19 cellular contexts compared by ENCODE assay signal in genomic region chr15:95558131-95558530, GRCh38.
DNase-seq lines count a peak whose midpoint lies in the region; ATAC-seq, FAIRE-seq and TF ChIP-seq lines count a peak whose summit lies in the region.
"Had no signal": no experiment of that assay in that cellular context is flagged by ENCODE, and none has a peak within 500 bp of the region (broad histone marks: within the 10 kb centered on the region; RNA-seq: fewer than 3 reads in every experiment).

No MANE protein-coding gene starts in this region.

- ATAC-seq in left lobe of liver, result no peak
- ATAC-seq in GM21717 (IDR thresholded peaks at IDR 0.05; ENCODE audit: unreplicated experiment), result no peak

- H3K4me1 ChIP-seq in mesodermal cell (ENCODE audit: control insufficient read depth, insufficient read depth, low read length, poor library complexity, severe bottlenecking), result peaks cover 34% of the 10 kb centered on the region
- H3K4me1 ChIP-seq: Peyer's patch had no signal

- no peak for TF ChIP-seq CTCF in bronchial epithelial cell (IDR thresholded peaks at IDR 0.05; ENCODE audit: insufficient read depth, low read length, severe bottlenecking)

- H3K9me3 Mint-ChIP-seq in activated T-helper 2 cell treated with anti-CD3 and anti-CD28 coated beads, Interferon-gamma antibody, Interleukin-2, Interleukin-4, amounts not matched to agents 10 μg/mL and 5 μg/mL and 100 μg/mL, durations not matched to agents 14 hours and 24 hours and 36 hours, result no peaks in the 10 kb centered on the region
- H3K9me3 Mint-ChIP-seq: activated CD4-positive, alpha-beta memory T cell treated with anti-CD3 and anti-CD28 coated beads for 36 hours; brain had no signal

- FAIRE-seq in bronchial epithelial cell (lab: Jason Lieb, UNC), result no peak
- FAIRE-seq: GM12892 had no signal

- H3K27me3 ChIP-seq in bronchial epithelial cell (ENCODE audit: control insufficient read depth, insufficient read depth, low read length), result no peaks in the 10 kb centered on the region
- H3K27me3 ChIP-seq: Peyer's patch, tibial nerve had no signal

- H3K36me3 ChIP-seq in bronchial epithelial cell (ENCODE audit: control insufficient read depth, insufficient read depth, low read length), result no peaks in the 10 kb centered on the region
- H3K36me3 ChIP-seq in mesodermal cell (ENCODE audit: control insufficient read depth, insufficient read depth, low read length), result no peaks in the 10 kb centered on the region
- H3K36me3 ChIP-seq: Peyer's patch, tibial nerve had no signal

- H3K36me3 Mint-ChIP-seq in activated T-helper 2 cell treated with anti-CD3 and anti-CD28 coated beads, Interferon-gamma antibody, Interleukin-2, Interleukin-4, amounts not matched to agents 10 μg/mL and 5 μg/mL and 100 μg/mL, durations not matched to agents 14 hours and 24 hours and 36 hours (ENCODE audit: low read depth), result no peaks in the 10 kb centered on the region
- H3K36me3 Mint-ChIP-seq: activated CD4-positive, alpha-beta memory T cell treated with anti-CD3 and anti-CD28 coated beads for 36 hours; brain had no signal

- peaks cover 10% of the 10 kb centered on the region for H3K27me3 Mint-ChIP-seq in activated T-helper 2 cell treated with anti-CD3 and anti-CD28 coated beads, Interferon-gamma antibody, Interleukin-2, Interleukin-4, amounts not matched to agents 10 μg/mL and 5 μg/mL and 100 μg/mL, durations not matched to agents 14 hours and 24 hours and 36 hours (ENCODE audit: low read depth)
- H3K27me3 Mint-ChIP-seq: brain had no signal

- no CpG with 5 or more reads among the region's 2 CpGs for WGBS in mesodermal cell (ENCODE audit: insufficient coverage in 2 of 2), 2 experiments

- H3K4me1 Mint-ChIP-seq in activated T-helper 2 cell treated with anti-CD3 and anti-CD28 coated beads, Interferon-gamma antibody, Interleukin-2, Interleukin-4, amounts not matched to agents 10 μg/mL and 5 μg/mL and 100 μg/mL, durations not matched to agents 14 hours and 24 hours and 36 hours (ENCODE audit: low read depth), result peaks cover 9% of the 10 kb centered on the region

- H3K4me3 ChIP-seq in bronchial epithelial cell (ENCODE audit: low read depth, low read length), result no peak overlapping the region
- no peak overlapping the region for H3K4me3 ChIP-seq in mesodermal cell (ENCODE audit: extremely low read depth, insufficient read depth, low read length, poor library complexity, severe bottlenecking)
- H3K4me3 ChIP-seq: Peyer's patch had no signal

- no peaks in the 10 kb centered on the region for H3K9me3 ChIP-seq in mesodermal cell (ENCODE audit: control insufficient read depth, low read length)
- H3K9me3 ChIP-seq: Peyer's patch, tibial nerve had no signal

- DNase-seq in COLO668 (lab: John Stamatoyannopoulos, UW; ENCODE audit: unreplicated experiment) (peak; percentile 15), NCI-H226 (peak; percentile 50), bronchial epithelial cell (ENCODE audit: low read depth) (peak; percentile 83), left lobe of liver (ENCODE audit: low spot score) (no peak), hippocampal formation (lab: John Stamatoyannopoulos, UW) (no peak)
- DNase-seq in activated T-helper 2 cell treated with anti-CD3 and anti-CD28 coated beads, Interferon-gamma antibody, Interleukin-2, Interleukin-4, amounts not matched to agents 10 μg/mL and 5 μg/mL and 100 μg/mL, durations not matched to agents 14 hours and 24 hours and 36 hours (ENCODE audit: low spot score), result no peak
- DNase-seq: activated CD4-positive, alpha-beta memory T cell treated with anti-CD3 and anti-CD28 coated beads for 36 hours; activated effector memory CD4-positive, alpha-beta T cell treated with Interleukin-2 at 50 U/mL for 16 hours; AML-193; NCI-H146; NCI-H510A treated with DMSO at 0.1 percent for 48 hours; Peyer's patch; posterior cingulate gyrus; stimulated activated CD4-positive, alpha-beta T cell treated with anti-CD3 and anti-CD28 coated beads, Interleukin-15, amount 100 ng/mL, for 24 hours had no signal

- intact Hi-C loops in activated T-helper 2 cell treated with anti-CD3 and anti-CD28 coated beads, Interferon-gamma antibody, Interleukin-2, Interleukin-4, amounts not matched to agents 10 μg/mL and 5 μg/mL and 100 μg/mL, durations not matched to agents 14 hours and 24 hours and 36 hours (cut with micrococcal nuclease), result loop anchor here (5.0 kb wide), 1 partner anchor 56 kb away; no protein-coding TSS in a partner anchor

- H3K4me3 Mint-ChIP-seq in activated T-helper 2 cell treated with anti-CD3 and anti-CD28 coated beads, Interferon-gamma antibody, Interleukin-2, Interleukin-4, amounts not matched to agents 10 μg/mL and 5 μg/mL and 100 μg/mL, durations not matched to agents 14 hours and 24 hours and 36 hours (ENCODE audit: low read depth), result no peak overlapping the region
- H3K4me3 Mint-ChIP-seq: activated CD4-positive, alpha-beta memory T cell treated with anti-CD3 and anti-CD28 coated beads for 36 hours; brain had no signal

- no peak overlapping the region for H3K27ac Mint-ChIP-seq in activated T-helper 2 cell treated with anti-CD3 and anti-CD28 coated beads, Interferon-gamma antibody, Interleukin-2, Interleukin-4, amounts not matched to agents 10 μg/mL and 5 μg/mL and 100 μg/mL, durations not matched to agents 14 hours and 24 hours and 36 hours
- H3K27ac Mint-ChIP-seq: activated CD4-positive, alpha-beta memory T cell treated with anti-CD3 and anti-CD28 coated beads for 36 hours had no signal

- H3K27ac ChIP-seq in mesodermal cell (ENCODE audit: low read depth, low read length, severe bottlenecking), result peak overlapping the region; percentile 97
- H3K27ac ChIP-seq: Peyer's patch had no signal

Comparison
In these comparisons a context has a peak if more than half of its experiments do, and no peak if none do; other contexts are left out.
1. DNase-seq: peak in COLO668 (single experiment), NCI-H226 (single experiment) and bronchial epithelial cell (single experiment); none in left lobe of liver (single experiment), hippocampal formation (0 of 2) and activated T-helper 2 cell treated with anti-CD3 and anti-CD28 coated beads, Interferon-gamma antibody, Interleukin-2, Interleukin-4, amounts not matched to agents 10 μg/mL and 5 μg/mL and 100 μg/mL, durations not matched to agents 14 hours and 24 hours and 36 hours (single experiment).